In genomic region chr10:43682956-43683355, GRCh38 we compare ENCODE assay signal across 13 cellular contexts.
"Had no signal": no experiment of that assay in that cellular context is flagged by ENCODE, and none has a peak within 500 bp of the region (broad histone marks: within the 10 kb centered on the region; RNA-seq: fewer than 3 reads in every experiment).

No MANE protein-coding gene starts in this region.

- H3K27me3 ChIP-seq: ascending aorta, gastrocnemius medialis, tibial artery had no signal

- ATAC-seq: gastrocnemius medialis, left ventricle myocardium superior had no signal

- H3K4me1 ChIP-seq: ascending aorta had no signal

- DNase-seq: activated B cell treated with CpG ODN at 0.5 μM for 24 hours; activated T-cell treated with anti-CD3 and anti-CD28 coated beads, Interleukin-2, amount 50 U/mL, for 4 hours; dorsolateral prefrontal cortex; gastrocnemius medialis; head of caudate nucleus; left ventricle myocardium superior; mucosa of descending colon; naive B cell; stimulated activated CD4-positive, alpha-beta T cell treated with anti-CD3 and anti-CD28 coated beads, Interleukin-12 subunit alpha, Interleukin-12 subunit beta, amount 100 ng/mL, for 4 hours; stimulated activated naive CD4-positive, alpha-beta T cell treated with Interleukin-2 at 50 U/mL for 16 hours; substantia nigra; tibial artery had no signal

- H3K4me3 ChIP-seq: ascending aorta, dorsolateral prefrontal cortex, gastrocnemius medialis, mucosa of descending colon, tibial artery had no signal

- H3K9me3 ChIP-seq: ascending aorta, gastrocnemius medialis, mucosa of descending colon, tibial artery had no signal

- H3K27ac ChIP-seq: ascending aorta, dorsolateral prefrontal cortex, gastrocnemius medialis, tibial artery had no signal

- H3K36me3 ChIP-seq: ascending aorta, gastrocnemius medialis, tibial artery had no signal
